In genomic region chr2:119694470-119694993, GRCh38 we compare ENCODE assay signal across 1 cellular context.
TF ChIP-seq lines count a peak whose summit lies in the region.

No MANE protein-coding gene starts in this region.

TF ChIP-seq in HepG2, 621 proteins besides CTCF, POLR2A, EP300 and RAD21 (continued from another document and continues in another):
- TF ChIP-seq ZNF558 (CRISPR knock-in tag; IDR thresholded peaks at IDR 0.05; ENCODE audit: borderline replicate concordance) (no peak), DPF2 (CRISPR knock-in tag; IDR thresholded peaks at IDR 0.05; ENCODE audit: borderline replicate concordance, low read depth) (no peak), TAF1 (CRISPR knock-in tag; IDR thresholded peaks at IDR 0.05) (no peak), ZBTB20 (CRISPR knock-in tag; IDR thresholded peaks at IDR 0.05; ENCODE audit: borderline replicate concordance, low read depth) (0 out of 2 replicates have a peak, but pooled peaks have one; percentile 30), KDM5A (IDR thresholded peaks at IDR 0.05; ENCODE audit: borderline replicate concordance, low read length) (no peak), SCMH1 (CRISPR knock-in tag; IDR thresholded peaks at IDR 0.05; ENCODE audit: borderline replicate concordance) (no peak), KIAA2018 (CRISPR knock-in tag; IDR thresholded peaks at IDR 0.05; ENCODE audit: borderline replicate concordance) (no peak), FOXK1 (CRISPR knock-in tag; IDR thresholded peaks at IDR 0.05; ENCODE audit: borderline replicate concordance, low read depth) (no peak), ZMYM4 (CRISPR knock-in tag; IDR thresholded peaks at IDR 0.05) (0 out of 2 replicates have a peak, but pooled peaks have one; percentile 16), CENPBD1 (CRISPR knock-in tag; IDR thresholded peaks at IDR 0.05; ENCODE audit: borderline replicate concordance, low read depth) (no peak), AHR (CRISPR knock-in tag; IDR thresholded peaks at IDR 0.05) (no peak), GTF2F1 (IDR thresholded peaks at IDR 0.05; ENCODE audit: low read length) (no peak), GPN1 (CRISPR knock-in tag; IDR thresholded peaks at IDR 0.05; ENCODE audit: borderline replicate concordance) (no peak), ZC3H4 (CRISPR knock-in tag; IDR thresholded peaks at IDR 0.05; ENCODE audit: borderline replicate concordance) (no peak), ZNF224 (CRISPR knock-in tag; IDR thresholded peaks at IDR 0.05) (0 out of 2 replicates have a peak, but pooled peaks have one; percentile 9), ZNF276 (CRISPR knock-in tag; IDR thresholded peaks at IDR 0.05; ENCODE audit: low read depth) (no peak), RNF2 (conservative IDR thresholded peaks at IDR 0.05; ENCODE audit: low read depth) (no peak), ZNF781 (CRISPR knock-in tag; IDR thresholded peaks at IDR 0.05; ENCODE audit: borderline replicate concordance, not compliant biosample characterization) (peak; percentile 41), SMARCC2 (IDR thresholded peaks at IDR 0.05) (no peak), CEBPG (CRISPR knock-in tag; IDR thresholded peaks at IDR 0.05) (no peak), ZNF772 (CRISPR knock-in tag; IDR thresholded peaks at IDR 0.05) (0 out of 2 replicates have a peak, but pooled peaks have one; percentile 6), ZBTB3 (CRISPR knock-in tag; IDR thresholded peaks at IDR 0.05; ENCODE audit: borderline replicate concordance, low read depth) (no peak), KAT2B (IDR thresholded peaks at IDR 0.05; ENCODE audit: borderline replicate concordance, low read depth, low read length) (no peak), EEA1 (CRISPR knock-in tag; IDR thresholded peaks at IDR 0.05; ENCODE audit: borderline replicate concordance) (no peak), SALL1 (CRISPR knock-in tag; IDR thresholded peaks at IDR 0.05) (no peak), RORA (CRISPR knock-in tag; IDR thresholded peaks at IDR 0.05) (no peak), IRF2 (CRISPR knock-in tag; IDR thresholded peaks at IDR 0.05) (no peak), NFYC (CRISPR knock-in tag; IDR thresholded peaks at IDR 0.05) (no peak), MEIS1 (CRISPR knock-in tag; IDR thresholded peaks at IDR 0.05; ENCODE audit: borderline replicate concordance) (no peak), ZMYM3 (CRISPR knock-in tag; IDR thresholded peaks at IDR 0.05) (no peak), JDP2 (CRISPR knock-in tag; IDR thresholded peaks at IDR 0.05; ENCODE audit: borderline replicate concordance) (no peak), ZSCAN25 (CRISPR knock-in tag; IDR thresholded peaks at IDR 0.05) (no peak), ATF2 (CRISPR knock-in tag; IDR thresholded peaks at IDR 0.05) (no peak), GABPA (IDR thresholded peaks at IDR 0.05; ENCODE audit: low read depth, low read length) (no peak), GABPA (CRISPR knock-in tag; IDR thresholded peaks at IDR 0.05; ENCODE audit: low read depth) (no peak), ZBTB1 (CRISPR knock-in tag; IDR thresholded peaks at IDR 0.05; ENCODE audit: borderline replicate concordance) (no peak), ZMYM2 (CRISPR knock-in tag; IDR thresholded peaks at IDR 0.05) (no peak), ZNF335 (CRISPR knock-in tag; IDR thresholded peaks at IDR 0.05) (no peak), ZNF639 (CRISPR knock-in tag; conservative IDR thresholded peaks at IDR 0.05) (no peak), MAZ (IDR thresholded peaks at IDR 0.05; ENCODE audit: borderline replicate concordance, low read depth, low read length) (no peak), MAZ (CRISPR knock-in tag; IDR thresholded peaks at IDR 0.05; ENCODE audit: low read depth) (0 out of 2 replicates have a peak, but pooled peaks have one; percentile 13), HOXD1 (CRISPR knock-in tag; IDR thresholded peaks at IDR 0.05) (no peak), ZMAT3 (CRISPR knock-in tag; conservative IDR thresholded peaks at IDR 0.05) (no peak), ZNF143 (CRISPR knock-in tag; IDR thresholded peaks at IDR 0.05) (no peak), ZNF572 (CRISPR knock-in tag; IDR thresholded peaks at IDR 0.05) (no peak), ELF3 (CRISPR knock-in tag; IDR thresholded peaks at IDR 0.05) (no peak), JUND (CRISPR knock-in tag; IDR thresholded peaks at IDR 0.05) (no peak), LRRFIP1 (CRISPR knock-in tag; conservative IDR thresholded peaks at IDR 0.05) (no peak), ZNF672 (CRISPR knock-in tag; IDR thresholded peaks at IDR 0.05) (no peak)
- TF ChIP-seq, protein P1, sequence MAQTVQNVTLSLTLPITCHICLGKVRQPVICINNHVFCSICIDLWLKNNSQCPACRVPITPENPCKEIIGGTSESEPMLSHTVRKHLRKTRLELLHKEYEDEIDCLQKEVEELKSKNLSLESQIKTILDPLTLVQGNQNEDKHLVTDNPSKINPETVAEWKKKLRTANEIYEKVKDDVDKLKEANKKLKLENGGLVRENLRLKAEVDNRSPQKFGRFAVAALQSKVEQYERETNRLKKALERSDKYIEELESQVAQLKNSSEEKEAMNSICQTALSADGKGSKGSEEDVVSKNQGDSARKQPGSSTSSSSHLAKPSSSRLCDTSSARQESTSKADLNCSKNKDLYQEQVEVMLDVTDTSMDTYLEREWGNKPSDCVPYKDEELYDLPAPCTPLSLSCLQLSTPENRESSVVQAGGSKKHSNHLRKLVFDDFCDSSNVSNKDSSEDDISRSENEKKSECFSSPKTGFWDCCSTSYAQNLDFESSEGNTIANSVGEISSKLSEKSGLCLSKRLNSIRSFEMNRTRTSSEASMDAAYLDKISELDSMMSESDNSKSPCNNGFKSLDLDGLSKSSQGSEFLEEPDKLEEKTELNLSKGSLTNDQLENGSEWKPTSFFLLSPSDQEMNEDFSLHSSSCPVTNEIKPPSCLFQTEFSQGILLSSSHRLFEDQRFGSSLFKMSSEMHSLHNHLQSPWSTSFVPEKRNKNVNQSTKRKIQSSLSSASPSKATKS (CRISPR knock-in tag; IDR thresholded peaks at IDR 0.05), result no peak
- TF ChIP-seq, protein P2, sequence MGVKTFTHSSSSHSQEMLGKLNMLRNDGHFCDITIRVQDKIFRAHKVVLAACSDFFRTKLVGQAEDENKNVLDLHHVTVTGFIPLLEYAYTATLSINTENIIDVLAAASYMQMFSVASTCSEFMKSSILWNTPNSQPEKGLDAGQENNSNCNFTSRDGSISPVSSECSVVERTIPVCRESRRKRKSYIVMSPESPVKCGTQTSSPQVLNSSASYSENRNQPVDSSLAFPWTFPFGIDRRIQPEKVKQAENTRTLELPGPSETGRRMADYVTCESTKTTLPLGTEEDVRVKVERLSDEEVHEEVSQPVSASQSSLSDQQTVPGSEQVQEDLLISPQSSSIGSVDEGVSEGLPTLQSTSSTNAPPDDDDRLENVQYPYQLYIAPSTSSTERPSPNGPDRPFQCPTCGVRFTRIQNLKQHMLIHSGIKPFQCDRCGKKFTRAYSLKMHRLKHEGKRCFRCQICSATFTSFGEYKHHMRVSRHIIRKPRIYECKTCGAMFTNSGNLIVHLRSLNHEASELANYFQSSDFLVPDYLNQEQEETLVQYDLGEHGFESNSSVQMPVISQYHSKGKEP (CRISPR knock-in tag; IDR thresholded peaks at IDR 0.05), result no peak
